1 cellular context compared by ENCODE assay signal in the genomic region with DNA sequence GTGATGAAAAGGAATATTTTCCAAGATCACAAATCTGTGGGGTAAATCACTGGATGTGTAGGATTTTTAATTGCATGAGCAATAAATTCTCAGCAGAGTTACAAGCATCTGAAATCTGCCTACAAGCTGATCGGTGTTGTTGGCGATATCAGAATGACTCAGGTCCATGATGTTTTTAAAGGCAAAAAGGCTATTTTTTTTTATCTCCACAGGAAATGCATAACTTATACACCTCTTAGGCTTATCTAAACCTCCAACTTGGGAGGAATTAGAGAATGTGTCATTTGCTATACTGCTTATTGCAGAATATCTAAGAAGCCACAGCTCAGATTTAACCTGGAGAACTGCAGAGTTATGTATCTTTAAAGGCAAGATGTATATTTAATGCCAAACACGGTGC.
TF ChIP-seq lines count a peak whose summit lies in the region.

No MANE protein-coding gene starts in this region.

TF ChIP-seq in K562, 482 proteins besides CTCF, POLR2A, EP300 and RAD21 (continued from another document):
- TF ChIP-seq RERE (CRISPR knock-in tag; IDR thresholded peaks at IDR 0.05; ENCODE audit: borderline replicate concordance), result no peak
TF ChIP-seq in K562: peak in this region for 7.
